Comparison of ENCODE assay signal across 20 cellular contexts in the genomic region with DNA sequence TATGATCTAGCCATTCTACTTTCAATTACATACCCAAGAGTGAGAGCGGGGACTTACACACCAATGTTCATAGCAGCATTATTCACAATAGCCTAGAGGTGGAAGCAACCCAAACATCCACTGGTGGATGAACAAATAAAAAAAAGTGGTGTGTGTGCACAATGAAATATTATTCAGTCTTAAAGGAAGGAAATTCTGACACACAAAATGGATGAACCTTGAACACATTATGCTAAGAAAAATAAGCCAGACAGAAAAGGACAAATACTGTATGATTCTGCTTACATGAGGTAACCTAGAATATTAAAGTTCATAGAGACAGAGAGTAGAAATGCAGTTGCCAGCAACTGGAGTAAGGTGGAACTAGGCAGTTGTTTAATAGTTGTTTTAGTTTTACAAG. TPM values are rescaled to one million over a fixed set of nuclear protein-coding genes. Genes with fewer than 3 reads are reported as not detected.
DNase-seq lines count a peak whose midpoint lies in the region; ATAC-seq and TF ChIP-seq lines count a peak whose summit lies in the region.
"Had no signal": no experiment of that assay in that cellular context is flagged by ENCODE, and none has a peak within 500 bp of the region (broad histone marks: within the 10 kb centered on the region; RNA-seq: fewer than 3 reads in every experiment).

No MANE protein-coding gene starts in this region.

- H4K20me1 ChIP-seq in GM23338 (replicated peaks; ENCODE audit: insufficient read depth) (peaks cover 80% of the 10 kb centered on the region), neural progenitor cell (ENCODE audit: low read depth) (peaks cover 6% of the 10 kb centered on the region)

- no peak overlapping the region for H3K4me2 ChIP-seq in GM23338
- H3K4me2 ChIP-seq in neural progenitor cell, result no peak overlapping the region

- intact Hi-C loops in activated CD4-positive, alpha-beta T cell treated with anti-CD3 and anti-CD28 coated beads for 36 hours (cut with DNase I, micrococcal nuclease), result no loop called here
- intact Hi-C loops in activated T-helper 2 cell treated with anti-CD3 and anti-CD28 coated beads, Interferon-gamma antibody, Interleukin-2, Interleukin-4, amounts not matched to agents 10 μg/mL and 5 μg/mL and 100 μg/mL, durations not matched to agents 14 hours and 24 hours and 36 hours (cut with micrococcal nuclease), result no loop called here

- H3K4me3 Mint-ChIP-seq in activated CD4-positive, alpha-beta T cell treated with anti-CD3 and anti-CD28 coated beads for 36 hours, result no peak overlapping the region
- H3K4me3 Mint-ChIP-seq in GM23338, result no peak overlapping the region
- no peak overlapping the region for H3K4me3 Mint-ChIP-seq in activated T-helper 2 cell treated with anti-CD3 and anti-CD28 coated beads, Interferon-gamma antibody, Interleukin-2, Interleukin-4, amounts not matched to agents 10 μg/mL and 5 μg/mL and 100 μg/mL, durations not matched to agents 14 hours and 24 hours and 36 hours (ENCODE audit: low read depth)
- H3K4me3 Mint-ChIP-seq in neural progenitor cell, result no peak overlapping the region
- no peak overlapping the region for H3K4me3 Mint-ChIP-seq in T-helper 2 cell treated with Interferon-gamma antibody and Interleukin-4, amounts not matched to agents 5 μg/mL and 100 μg/mL, for 36 hours

- no peaks in the 10 kb centered on the region for H3K27me3 Mint-ChIP-seq in activated CD4-positive, alpha-beta T cell treated with anti-CD3 and anti-CD28 coated beads for 36 hours
- H3K27me3 Mint-ChIP-seq in GM23338 (ENCODE audit: insufficient read depth, low read depth, poor library complexity) (peaks cover 1% of the 10 kb centered on the region), neural progenitor cell (ENCODE audit: insufficient read depth, low read depth) (peaks cover 2% of the 10 kb centered on the region)
- no peaks in the 10 kb centered on the region for H3K27me3 Mint-ChIP-seq in activated T-helper 2 cell treated with anti-CD3 and anti-CD28 coated beads, Interferon-gamma antibody, Interleukin-2, Interleukin-4, amounts not matched to agents 10 μg/mL and 5 μg/mL and 100 μg/mL, durations not matched to agents 14 hours and 24 hours and 36 hours (ENCODE audit: low read depth)
- no peaks in the 10 kb centered on the region for H3K27me3 Mint-ChIP-seq in T-helper 2 cell treated with Interferon-gamma antibody and Interleukin-4, amounts not matched to agents 5 μg/mL and 100 μg/mL, for 36 hours (ENCODE audit: low read depth)

- no peak overlapping the region for H3K9ac ChIP-seq in neural progenitor cell
- H3K9ac ChIP-seq: BLaER1 treated with 17β-estradiol and CSF1 and Interleukin-3, amounts not matched to agents 10 nM and 100 nM had no signal

- ATAC-seq in activated CD4-positive, alpha-beta T cell treated with anti-CD3 and anti-CD28 coated beads for 36 hours, result no peak
- ATAC-seq in GM23338, result no peak

- no peaks in the 10 kb centered on the region for H3K9me3 ChIP-seq in neural progenitor cell (ENCODE audit: low read depth)
- H3K9me3 ChIP-seq: BLaER1 treated with 17β-estradiol and CSF1 and Interleukin-3, amounts not matched to agents 10 nM and 100 nM; HAP-1; Peyer's patch had no signal

- H3K36me3 Mint-ChIP-seq in activated CD4-positive, alpha-beta T cell treated with anti-CD3 and anti-CD28 coated beads for 36 hours (ENCODE audit: low read depth), result peaks cover 50% of the 10 kb centered on the region
- H3K36me3 Mint-ChIP-seq in GM23338 (ENCODE audit: low read depth), result peaks cover 42% of the 10 kb centered on the region
- peaks cover 40% of the 10 kb centered on the region for H3K36me3 Mint-ChIP-seq in activated T-helper 2 cell treated with anti-CD3 and anti-CD28 coated beads, Interferon-gamma antibody, Interleukin-2, Interleukin-4, amounts not matched to agents 10 μg/mL and 5 μg/mL and 100 μg/mL, durations not matched to agents 14 hours and 24 hours and 36 hours (ENCODE audit: low read depth)
- peaks cover 16% of the 10 kb centered on the region for H3K36me3 Mint-ChIP-seq in neural progenitor cell
- peaks cover 31% of the 10 kb centered on the region for H3K36me3 Mint-ChIP-seq in T-helper 2 cell treated with Interferon-gamma antibody and Interleukin-4, amounts not matched to agents 5 μg/mL and 100 μg/mL, for 36 hours (ENCODE audit: low read depth)

- POLR2A ChIA-PET in activated CD4-positive, alpha-beta T cell treated with anti-CD3 and anti-CD28 coated beads for 36 hours (lab: Charles Lee), result interaction anchor here (0.6 to 0.7 kb wide), 2 partner anchors 54 to 1190 kb away, joined by 3 read pairs; no protein-coding TSS in a partner anchor

- H3K4me3 ChIP-seq in GM23338 (no peak overlapping the region), neural progenitor cell (no peak overlapping the region)
- H3K4me3 ChIP-seq: BLaER1 treated with 17β-estradiol and CSF1 and Interleukin-3, amounts not matched to agents 10 nM and 100 nM; HAP-1; Peyer's patch had no signal

- H3K9me2 ChIP-seq in GM23338 (ENCODE audit: insufficient read depth), result no peaks in the 10 kb centered on the region

- CTCF ChIA-PET in activated CD4-positive, alpha-beta T cell treated with anti-CD3 and anti-CD28 coated beads for 36 hours (lab: Charles Lee), result no interaction called here

- H3K27me3 ChIP-seq in GM23338 (ENCODE audit: insufficient read depth) (no peaks in the 10 kb centered on the region), neural progenitor cell (no peaks in the 10 kb centered on the region)
- H3K27me3 ChIP-seq: BLaER1 treated with 17β-estradiol and CSF1 and Interleukin-3, amounts not matched to agents 10 nM and 100 nM; Peyer's patch had no signal

- H3F3A ChIP-seq in GM23338 (replicated peaks; ENCODE audit: low read depth) (0 out of 2 replicates have a peak, but pooled peaks cover 3% of the 10 kb centered on the region), neural progenitor cell (ENCODE audit: low read depth) (peaks cover 19% of the 10 kb centered on the region)

- TF ChIP-seq CTCF in GM23338 (conservative IDR thresholded peaks at IDR 0.05; ENCODE audit: low read depth in 2 of 2), result no peak
- TF ChIP-seq CTCF in neural progenitor cell (IDR thresholded peaks at IDR 0.05), result no peak

- H3K9me3 Mint-ChIP-seq in activated CD4-positive, alpha-beta T cell treated with anti-CD3 and anti-CD28 coated beads for 36 hours (ENCODE audit: low read depth), result no peaks in the 10 kb centered on the region
- H3K9me3 Mint-ChIP-seq in GM23338 (no peaks in the 10 kb centered on the region), neural progenitor cell (no peaks in the 10 kb centered on the region)
- H3K9me3 Mint-ChIP-seq in activated T-helper 2 cell treated with anti-CD3 and anti-CD28 coated beads, Interferon-gamma antibody, Interleukin-2, Interleukin-4, amounts not matched to agents 10 μg/mL and 5 μg/mL and 100 μg/mL, durations not matched to agents 14 hours and 24 hours and 36 hours, result no peaks in the 10 kb centered on the region
- H3K9me3 Mint-ChIP-seq in T-helper 2 cell treated with Interferon-gamma antibody and Interleukin-4, amounts not matched to agents 5 μg/mL and 100 μg/mL, for 36 hours, result no peaks in the 10 kb centered on the region

- peaks cover 25% of the 10 kb centered on the region for H3K36me3 ChIP-seq in GM23338 (ENCODE audit: insufficient read depth)
- H3K36me3 ChIP-seq in neural progenitor cell, result peaks cover 8% of the 10 kb centered on the region

- H3K79me2 ChIP-seq in GM23338 (replicated peaks; ENCODE audit: insufficient read depth), result peaks cover 89% of the 10 kb centered on the region
- peaks cover 85% of the 10 kb centered on the region for H3K79me2 ChIP-seq in neural progenitor cell (ENCODE audit: low read depth)

- DNase-seq in activated CD4-positive, alpha-beta T cell treated with anti-CD3 and anti-CD28 coated beads for 36 hours, result no peak
- no peak for DNase-seq in activated CD4-positive, alpha-beta T cell treated with anti-CD3 and anti-CD28 coated beads, Interleukin-2, amount 50 U/mL, for 4 hours
- DNase-seq in GM23338 (ENCODE audit: low spot score), result no peak
- no peak for DNase-seq in activated T-helper 2 cell treated with anti-CD3 and anti-CD28 coated beads, Interferon-gamma antibody, Interleukin-2, Interleukin-4, amounts not matched to agents 10 μg/mL and 5 μg/mL and 100 μg/mL, durations not matched to agents 14 hours and 24 hours and 36 hours (ENCODE audit: low spot score)
- DNase-seq in neural progenitor cell (ENCODE audit: low spot score), result no peak
- DNase-seq in Ammon's horn (ENCODE audit: low spot score), result no peak
- DNase-seq in ecto neural progenitor cell (ENCODE audit: low spot score), result no peak
- no peak for DNase-seq in T-helper 2 cell treated with Interferon-gamma antibody and Interleukin-4, amounts not matched to agents 5 μg/mL and 100 μg/mL, for 36 hours (ENCODE audit: low spot score)
- DNase-seq: DMS153, EL, IMR-90, NCI-H1417, NCI-H2029, NCI-H510A, NCI-H82, Peyer's patch, Right ventricle myocardium superior had no signal

- H3K27ac Mint-ChIP-seq in activated CD4-positive, alpha-beta T cell treated with anti-CD3 and anti-CD28 coated beads for 36 hours, result peak overlapping the region; percentile 38
- H3K27ac Mint-ChIP-seq in GM23338 (no peak overlapping the region), neural progenitor cell (peak overlapping the region; percentile 5)
- peak overlapping the region; percentile 0 for H3K27ac Mint-ChIP-seq in activated T-helper 2 cell treated with anti-CD3 and anti-CD28 coated beads, Interferon-gamma antibody, Interleukin-2, Interleukin-4, amounts not matched to agents 10 μg/mL and 5 μg/mL and 100 μg/mL, durations not matched to agents 14 hours and 24 hours and 36 hours
- no peak overlapping the region for H3K27ac Mint-ChIP-seq in T-helper 2 cell treated with Interferon-gamma antibody and Interleukin-4, amounts not matched to agents 5 μg/mL and 100 μg/mL, for 36 hours

- H3K4me1 ChIP-seq in GM23338 (ENCODE audit: insufficient read depth), result no peaks in the 10 kb centered on the region
- H3K4me1 ChIP-seq in neural progenitor cell, result peaks cover 12% of the 10 kb centered on the region
- H3K4me1 ChIP-seq: Peyer's patch had no signal

- H3K27ac ChIP-seq in GM23338 (ENCODE audit: low read depth), result peak overlapping the region; percentile 51
- H3K27ac ChIP-seq in neural progenitor cell, result peak overlapping the region; percentile 57
- H3K27ac ChIP-seq: 22Rv1; BLaER1 treated with 17β-estradiol and CSF1 and Interleukin-3, amounts not matched to agents 10 nM and 100 nM; Peyer's patch had no signal

- no peak overlapping the region for H2AFZ ChIP-seq in GM23338
- no peak overlapping the region for H2AFZ ChIP-seq in neural progenitor cell (replicated peaks)

- H3K4me1 Mint-ChIP-seq in activated CD4-positive, alpha-beta T cell treated with anti-CD3 and anti-CD28 coated beads for 36 hours, result peaks cover 22% of the 10 kb centered on the region
- peaks cover 9% of the 10 kb centered on the region; the same call in 2 of the 3 replicates for H3K4me1 Mint-ChIP-seq in GM23338
- H3K4me1 Mint-ChIP-seq in activated T-helper 2 cell treated with anti-CD3 and anti-CD28 coated beads, Interferon-gamma antibody, Interleukin-2, Interleukin-4, amounts not matched to agents 10 μg/mL and 5 μg/mL and 100 μg/mL, durations not matched to agents 14 hours and 24 hours and 36 hours (ENCODE audit: low read depth), result peaks cover 6% of the 10 kb centered on the region
- H3K4me1 Mint-ChIP-seq in neural progenitor cell, result peaks cover 11% of the 10 kb centered on the region
- H3K4me1 Mint-ChIP-seq in T-helper 2 cell treated with Interferon-gamma antibody and Interleukin-4, amounts not matched to agents 5 μg/mL and 100 μg/mL, for 36 hours (ENCODE audit: low read depth), result peaks cover 7% of the 10 kb centered on the region

RNA-seq across cellular contexts. Expression of gene ETF1, which starts 22.1 kb away (rescaled TPM):
- total RNA-seq in activated CD4-positive, alpha-beta T cell treated with anti-CD3 and anti-CD28 coated beads for 36 hours, result 100 to 1,000 TPM; 140 to 156 TPM
- total RNA-seq in GM23338 (2014; rRNA removed; shearing (Covaris generic)), result 134 and 136 TPM in 2 replicates
- 56.7 and 68.9 TPM in 2 replicates for polyA plus RNA-seq in GM23338 (2016; fragmentation: Nextera tagmentation; extraction: Ambion mirVana)
- 169 and 170 TPM in 2 replicates for total RNA-seq in activated T-helper 2 cell treated with anti-CD3 and anti-CD28 coated beads, Interferon-gamma antibody, Interleukin-2, Interleukin-4, amounts not matched to agents 10 μg/mL and 5 μg/mL and 100 μg/mL, durations not matched to agents 14 hours and 24 hours and 36 hours
- total RNA-seq in neural progenitor cell (ENCODE audit: low replicate concordance), result 85.5 and 116 TPM in 2 replicates

RNA-seq across cellular contexts. Expression of gene HSPA9, which starts 54.2 kb away (rescaled TPM):
- 100 to 1,000 TPM; 431 to 466 TPM for total RNA-seq in activated CD4-positive, alpha-beta T cell treated with anti-CD3 and anti-CD28 coated beads for 36 hours
- 751 and 880 TPM in 2 replicates for total RNA-seq in GM23338 (2014; rRNA removed; shearing (Covaris generic))
- polyA plus RNA-seq in GM23338 (2016; fragmentation: Nextera tagmentation; extraction: Ambion mirVana), result 302 and 313 TPM in 2 replicates
- total RNA-seq in activated T-helper 2 cell treated with anti-CD3 and anti-CD28 coated beads, Interferon-gamma antibody, Interleukin-2, Interleukin-4, amounts not matched to agents 10 μg/mL and 5 μg/mL and 100 μg/mL, durations not matched to agents 14 hours and 24 hours and 36 hours, result 333 and 340 TPM in 2 replicates
- 259 and 276 TPM in 2 replicates for total RNA-seq in neural progenitor cell (ENCODE audit: low replicate concordance)

RNA-seq across cellular contexts. Expression of gene EGR1, which starts 55.7 kb away (rescaled TPM):
- 10 to 100 TPM; 45.3 to 48.8 TPM for total RNA-seq in activated CD4-positive, alpha-beta T cell treated with anti-CD3 and anti-CD28 coated beads for 36 hours
- total RNA-seq in GM23338 (2014; rRNA removed; shearing (Covaris generic)), result 11.5 and 13.5 TPM in 2 replicates
- 57.1 and 60.3 TPM in 2 replicates for polyA plus RNA-seq in GM23338 (2016; fragmentation: Nextera tagmentation; extraction: Ambion mirVana)
- total RNA-seq in activated T-helper 2 cell treated with anti-CD3 and anti-CD28 coated beads, Interferon-gamma antibody, Interleukin-2, Interleukin-4, amounts not matched to agents 10 μg/mL and 5 μg/mL and 100 μg/mL, durations not matched to agents 14 hours and 24 hours and 36 hours, result 41.9 and 43.0 TPM in 2 replicates
- total RNA-seq in neural progenitor cell (ENCODE audit: low replicate concordance), result 25.1 and 31.3 TPM in 2 replicates

Comparison
In these comparisons a context has a peak if more than half of its experiments do, and no peak if none do; other contexts are left out.
1. H3K27ac Mint-ChIP-seq: peak in activated CD4-positive, alpha-beta T cell treated with anti-CD3 and anti-CD28 coated beads for 36 hours (single experiment), activated T-helper 2 cell treated with anti-CD3 and anti-CD28 coated beads, Interferon-gamma antibody, Interleukin-2, Interleukin-4, amounts not matched to agents 10 μg/mL and 5 μg/mL and 100 μg/mL, durations not matched to agents 14 hours and 24 hours and 36 hours (single experiment) and neural progenitor cell (single experiment); none in GM23338 (single experiment) and T-helper 2 cell treated with Interferon-gamma antibody and Interleukin-4, amounts not matched to agents 5 μg/mL and 100 μg/mL, for 36 hours (single experiment).